1 cellular context compared by ENCODE assay signal in the genomic region with DNA sequence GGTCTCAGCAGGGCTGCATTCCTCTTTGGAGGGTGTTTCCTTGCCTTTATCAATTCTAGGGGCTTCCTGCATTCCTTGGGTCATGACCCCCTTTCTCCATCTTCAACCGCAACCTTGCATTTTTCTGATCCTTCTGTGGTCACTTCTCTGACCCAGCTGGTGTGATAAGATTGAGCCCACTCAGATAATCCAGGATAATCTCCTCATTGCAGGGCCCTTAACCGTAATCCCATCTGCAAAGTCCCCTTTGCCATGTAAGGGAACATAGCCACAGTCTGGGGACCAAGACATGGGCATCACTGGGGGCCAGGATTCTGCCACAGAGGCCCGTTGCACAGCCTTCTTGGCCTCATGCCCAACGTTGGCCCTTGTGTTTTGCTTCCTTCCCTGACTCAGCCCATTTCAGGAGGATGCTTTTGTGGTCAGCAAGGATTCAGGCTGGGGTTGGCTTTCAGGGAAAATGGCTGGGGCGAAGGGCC.
TF ChIP-seq lines count a peak whose summit lies in the region.

No MANE protein-coding gene starts in this region.

TF ChIP-seq in K562, 482 proteins besides CTCF, POLR2A, EP300 and RAD21 (continued from another document and continues in another):
- TF ChIP-seq, protein P1, sequence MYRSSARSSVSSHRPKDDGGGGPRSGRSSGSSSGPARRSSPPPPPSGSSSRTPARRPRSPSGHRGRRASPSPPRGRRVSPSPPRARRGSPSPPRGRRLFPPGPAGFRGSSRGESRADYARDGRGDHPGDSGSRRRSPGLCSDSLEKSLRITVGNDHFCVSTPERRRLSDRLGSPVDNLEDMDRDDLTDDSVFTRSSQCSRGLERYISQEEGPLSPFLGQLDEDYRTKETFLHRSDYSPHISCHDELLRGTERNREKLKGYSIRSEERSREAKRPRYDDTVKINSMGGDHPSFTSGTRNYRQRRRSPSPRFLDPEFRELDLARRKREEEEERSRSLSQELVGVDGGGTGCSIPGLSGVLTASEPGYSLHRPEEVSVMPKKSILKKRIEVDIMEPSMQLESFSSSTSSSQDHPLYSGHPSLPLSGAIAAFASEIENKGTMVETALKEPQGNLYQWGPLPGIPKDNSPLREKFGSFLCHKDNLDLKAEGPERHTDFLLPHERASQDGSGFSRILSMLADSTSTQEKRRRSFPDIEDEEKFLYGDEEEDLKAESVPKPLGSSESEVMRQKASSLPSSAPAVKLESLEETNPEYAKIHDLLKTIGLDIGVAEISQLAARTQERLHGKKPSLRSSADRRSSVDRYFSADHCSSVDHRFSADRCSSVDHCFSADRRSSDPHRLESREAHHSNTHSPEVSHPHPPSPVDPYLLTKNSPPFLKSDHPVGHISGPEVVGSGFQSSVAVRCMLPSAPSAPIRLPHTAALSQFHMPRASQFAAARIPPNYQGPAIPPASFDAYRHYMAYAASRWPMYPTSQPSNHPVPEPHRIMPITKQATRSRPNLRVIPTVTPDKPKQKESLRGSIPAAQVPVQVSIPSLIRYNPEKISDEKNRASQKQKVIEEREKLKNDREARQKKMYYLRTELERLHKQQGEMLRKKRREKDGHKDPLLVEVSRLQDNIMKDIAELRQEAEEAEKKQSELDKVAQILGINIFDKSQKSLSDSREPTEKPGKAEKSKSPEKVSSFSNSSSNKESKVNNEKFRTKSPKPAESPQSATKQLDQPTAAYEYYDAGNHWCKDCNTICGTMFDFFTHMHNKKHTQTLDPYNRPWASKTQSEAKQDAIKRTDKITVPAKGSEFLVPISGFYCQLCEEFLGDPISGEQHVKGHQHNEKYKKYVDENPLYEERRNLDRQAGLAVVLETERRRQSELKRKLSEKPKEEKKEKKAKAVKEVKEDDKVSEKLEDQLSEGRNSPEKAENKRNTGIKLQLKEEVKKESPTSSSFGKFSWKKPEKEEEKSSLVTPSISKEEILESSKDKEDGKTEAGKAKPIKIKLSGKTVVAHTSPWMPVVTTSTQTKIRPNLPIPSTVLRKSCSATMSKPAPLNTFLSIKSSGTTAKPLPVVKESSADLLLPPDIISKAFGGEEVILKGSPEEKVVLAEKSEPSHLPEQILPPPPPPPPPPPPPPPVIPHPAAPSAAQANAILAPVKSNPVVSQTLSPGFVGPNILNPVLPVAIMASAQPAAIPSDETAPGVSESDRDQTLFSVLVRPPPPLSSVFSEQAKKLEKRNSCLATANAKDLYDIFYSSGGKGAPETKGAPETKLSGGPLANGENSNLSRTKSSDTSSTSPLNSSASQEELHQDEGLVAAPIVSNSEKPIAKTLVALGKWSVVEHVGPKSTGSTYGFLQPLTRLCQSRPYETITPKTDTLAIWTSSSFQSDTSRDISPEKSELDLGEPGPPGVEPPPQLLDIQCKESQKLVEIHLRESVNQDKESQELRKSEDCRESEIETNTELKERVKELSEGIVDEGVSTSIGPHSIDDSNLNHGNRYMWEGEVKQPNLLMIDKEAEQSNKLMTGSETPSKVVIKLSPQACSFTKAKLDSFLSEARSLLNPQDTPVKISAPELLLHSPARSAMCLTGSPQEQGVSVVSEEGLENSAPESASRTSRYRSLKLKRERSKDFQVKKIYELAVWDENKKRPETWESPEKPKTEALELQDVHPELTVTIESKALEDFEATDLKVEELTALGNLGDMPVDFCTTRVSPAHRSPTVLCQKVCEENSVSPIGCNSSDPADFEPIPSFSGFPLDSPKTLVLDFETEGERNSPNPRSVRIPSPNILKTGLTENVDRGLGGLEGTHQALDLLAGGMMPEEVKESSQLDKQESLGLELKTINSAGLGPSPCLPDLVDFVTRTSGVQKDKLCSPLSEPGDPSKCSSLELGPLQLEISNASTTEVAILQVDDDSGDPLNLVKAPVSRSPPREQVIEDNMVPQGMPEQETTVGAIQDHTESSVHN (IDR thresholded peaks at IDR 0.05; ENCODE audit: borderline replicate concordance in 1 of 2, low read depth in 1 of 2) = peak in 1 of 2 experiments; percentile 66; a peak in 1 of 4 replicates
- TF ChIP-seq MED1 (CRISPR knock-in tag; IDR thresholded peaks at IDR 0.05; ENCODE audit: borderline replicate concordance) (no peak), HDAC3 (IDR thresholded peaks at IDR 0.05; ENCODE audit: borderline replicate concordance, partially characterized antibody) (peak; percentile 89), HDAC2 (IDR thresholded peaks at IDR 0.05) (peak; percentile 99), ZNF184 (CRISPR knock-in tag; IDR thresholded peaks at IDR 0.05) (no peak), ZKSCAN1 (IDR thresholded peaks at IDR 0.05; ENCODE audit: low read depth, low read length) (no peak), GATAD2B (IDR thresholded peaks at IDR 0.05; ENCODE audit: borderline replicate concordance) (no peak), SIN3A (IDR thresholded peaks at IDR 0.05; ENCODE audit: borderline replicate concordance in 2 of 2, control insufficient read depth in 1 of 2, low read depth in 2 of 2, low read length in 2 of 2) (no peak), MTA1 (IDR thresholded peaks at IDR 0.05; ENCODE audit: borderline replicate concordance) (peak; percentile 59; the same call in 1 of the 2 replicates), SMC3 (conservative IDR thresholded peaks at IDR 0.05; ENCODE audit: insufficient read depth, low read depth, low read length) (no peak), NFRKB (IDR thresholded peaks at IDR 0.05; ENCODE audit: low read depth) (no peak), CXXC5 (CRISPR knock-in tag; IDR thresholded peaks at IDR 0.05) (peak; percentile 79), TAF1 (IDR thresholded peaks at IDR 0.05; ENCODE audit: control insufficient read depth, extremely low read depth, insufficient read depth, low read length, severe bottlenecking) (no peak), PML (IDR thresholded peaks at IDR 0.05; ENCODE audit: low read length) (peak; percentile 98), KLF16 (IDR thresholded peaks at IDR 0.05) (peak; percentile 97), ZNF444 (CRISPR knock-in tag; IDR thresholded peaks at IDR 0.05) (no peak), ETV5 (CRISPR knock-in tag; IDR thresholded peaks at IDR 0.05; ENCODE audit: low read depth) (0 out of 2 replicates have a peak, but pooled peaks have one; percentile 65), TCFL5 (CRISPR knock-in tag; conservative IDR thresholded peaks at IDR 0.05) (0 out of 2 replicates have a peak, but pooled peaks have one; percentile 35), RBM17 (IDR thresholded peaks at IDR 0.05; ENCODE audit: borderline replicate concordance, low read depth, low read length) (no peak), ELF1 (tag; IDR thresholded peaks at IDR 0.05) (peak; percentile 71), TARDBP (IDR thresholded peaks at IDR 0.05) (no peak; the same call in 1 of the 2 replicates), ZNF274 (IDR thresholded peaks at IDR 0.05; ENCODE audit: borderline replicate concordance, low read depth, low read length) (no peak), ZNF316 (IDR thresholded peaks at IDR 0.05) (peak; percentile 70), HNRNPLL (IDR thresholded peaks at IDR 0.05; ENCODE audit: low read depth, low read length, poor library complexity, severe bottlenecking) (no peak), EGR1 (conservative IDR thresholded peaks at IDR 0.05) (peak; percentile 72), EP400 (IDR thresholded peaks at IDR 0.05) (no peak), ZBTB8A (IDR thresholded peaks at IDR 0.05; ENCODE audit: partially characterized antibody) (no peak), SRSF1 (IDR thresholded peaks at IDR 0.05; ENCODE audit: low read depth, low read length) (no peak), SRSF3 (IDR thresholded peaks at IDR 0.05; ENCODE audit: insufficient read depth, low read length) (no peak), EHMT2 (IDR thresholded peaks at IDR 0.05) (no peak), SLC30A9 (CRISPR knock-in tag; IDR thresholded peaks at IDR 0.05) (no peak), ZNF699 (CRISPR knock-in tag; IDR thresholded peaks at IDR 0.05; ENCODE audit: insufficient replicate concordance) (no peak), SMARCB1 (IDR thresholded peaks at IDR 0.05; ENCODE audit: insufficient read length, low read depth) (no peak), ZNF174 (CRISPR knock-in tag; IDR thresholded peaks at IDR 0.05) (no peak), TCF3 (CRISPR knock-in tag; IDR thresholded peaks at IDR 0.05) (peak; percentile 98), NR2C2 (CRISPR knock-in tag; IDR thresholded peaks at IDR 0.05) (no peak), NR2C2 (tag; IDR thresholded peaks at IDR 0.05) (peak; percentile 64), NFE2 (IDR thresholded peaks at IDR 0.05; ENCODE audit: low read depth) (peak; percentile 58; the same call in 1 of the 2 replicates)
- TF ChIP-seq, protein P2, sequence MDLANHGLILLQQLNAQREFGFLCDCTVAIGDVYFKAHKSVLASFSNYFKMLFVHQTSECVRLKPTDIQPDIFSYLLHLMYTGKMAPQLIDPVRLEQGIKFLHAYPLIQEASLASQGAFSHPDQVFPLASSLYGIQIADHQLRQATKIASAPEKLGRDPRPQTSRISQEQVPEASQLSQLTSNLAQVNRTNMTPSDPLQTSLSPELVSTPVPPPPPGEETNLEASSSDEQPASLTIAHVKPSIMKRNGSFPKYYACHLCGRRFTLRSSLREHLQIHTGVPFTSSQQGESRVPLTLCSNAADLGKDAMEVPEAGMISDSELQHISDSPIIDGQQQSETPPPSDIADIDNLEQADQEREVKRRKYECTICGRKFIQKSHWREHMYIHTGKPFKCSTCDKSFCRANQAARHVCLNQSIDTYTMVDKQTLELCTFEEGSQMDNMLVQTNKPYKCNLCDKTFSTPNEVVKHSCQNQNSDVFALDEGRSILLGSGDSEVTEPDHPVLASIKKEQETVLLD (IDR thresholded peaks at IDR 0.05) = peak; percentile 58; the same call in 1 of the 2 replicates
- TF ChIP-seq, protein P3, sequence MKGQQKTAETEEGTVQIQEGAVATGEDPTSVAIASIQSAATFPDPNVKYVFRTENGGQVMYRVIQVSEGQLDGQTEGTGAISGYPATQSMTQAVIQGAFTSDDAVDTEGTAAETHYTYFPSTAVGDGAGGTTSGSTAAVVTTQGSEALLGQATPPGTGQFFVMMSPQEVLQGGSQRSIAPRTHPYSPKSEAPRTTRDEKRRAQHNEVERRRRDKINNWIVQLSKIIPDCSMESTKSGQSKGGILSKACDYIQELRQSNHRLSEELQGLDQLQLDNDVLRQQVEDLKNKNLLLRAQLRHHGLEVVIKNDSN (CRISPR knock-in tag; IDR thresholded peaks at IDR 0.05) = no peak
- TF ChIP-seq, protein P4, sequence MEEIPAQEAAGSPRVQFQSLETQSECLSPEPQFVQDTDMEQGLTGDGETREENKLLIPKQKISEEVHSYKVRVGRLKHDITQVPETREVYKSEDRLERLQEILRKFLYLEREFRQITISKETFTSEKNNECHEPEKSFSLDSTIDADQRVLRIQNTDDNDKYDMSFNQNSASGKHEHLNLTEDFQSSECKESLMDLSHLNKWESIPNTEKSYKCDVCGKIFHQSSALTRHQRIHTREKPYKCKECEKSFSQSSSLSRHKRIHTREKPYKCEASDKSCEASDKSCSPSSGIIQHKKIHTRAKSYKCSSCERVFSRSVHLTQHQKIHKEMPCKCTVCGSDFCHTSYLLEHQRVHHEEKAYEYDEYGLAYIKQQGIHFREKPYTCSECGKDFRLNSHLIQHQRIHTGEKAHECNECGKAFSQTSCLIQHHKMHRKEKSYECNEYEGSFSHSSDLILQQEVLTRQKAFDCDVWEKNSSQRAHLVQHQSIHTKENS (CRISPR knock-in tag; IDR thresholded peaks at IDR 0.05) = no peak
- TF ChIP-seq, protein P5, sequence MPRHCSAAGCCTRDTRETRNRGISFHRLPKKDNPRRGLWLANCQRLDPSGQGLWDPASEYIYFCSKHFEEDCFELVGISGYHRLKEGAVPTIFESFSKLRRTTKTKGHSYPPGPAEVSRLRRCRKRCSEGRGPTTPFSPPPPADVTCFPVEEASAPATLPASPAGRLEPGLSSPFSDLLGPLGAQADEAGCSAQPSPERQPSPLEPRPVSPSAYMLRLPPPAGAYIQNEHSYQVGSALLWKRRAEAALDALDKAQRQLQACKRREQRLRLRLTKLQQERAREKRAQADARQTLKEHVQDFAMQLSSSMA (CRISPR knock-in tag; IDR thresholded peaks at IDR 0.05) = no peak
- TF ChIP-seq, protein P6, sequence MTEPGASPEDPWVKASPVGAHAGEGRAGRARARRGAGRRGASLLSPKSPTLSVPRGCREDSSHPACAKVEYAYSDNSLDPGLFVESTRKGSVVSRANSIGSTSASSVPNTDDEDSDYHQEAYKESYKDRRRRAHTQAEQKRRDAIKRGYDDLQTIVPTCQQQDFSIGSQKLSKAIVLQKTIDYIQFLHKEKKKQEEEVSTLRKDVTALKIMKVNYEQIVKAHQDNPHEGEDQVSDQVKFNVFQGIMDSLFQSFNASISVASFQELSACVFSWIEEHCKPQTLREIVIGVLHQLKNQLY (CRISPR knock-in tag; conservative IDR thresholded peaks at IDR 0.05) = no peak
- TF ChIP-seq, protein P7, sequence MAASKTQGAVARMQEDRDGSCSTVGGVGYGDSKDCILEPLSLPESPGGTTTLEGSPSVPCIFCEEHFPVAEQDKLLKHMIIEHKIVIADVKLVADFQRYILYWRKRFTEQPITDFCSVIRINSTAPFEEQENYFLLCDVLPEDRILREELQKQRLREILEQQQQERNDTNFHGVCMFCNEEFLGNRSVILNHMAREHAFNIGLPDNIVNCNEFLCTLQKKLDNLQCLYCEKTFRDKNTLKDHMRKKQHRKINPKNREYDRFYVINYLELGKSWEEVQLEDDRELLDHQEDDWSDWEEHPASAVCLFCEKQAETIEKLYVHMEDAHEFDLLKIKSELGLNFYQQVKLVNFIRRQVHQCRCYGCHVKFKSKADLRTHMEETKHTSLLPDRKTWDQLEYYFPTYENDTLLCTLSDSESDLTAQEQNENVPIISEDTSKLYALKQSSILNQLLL (CRISPR knock-in tag; IDR thresholded peaks at IDR 0.05; ENCODE audit: borderline replicate concordance) = no peak
- TF ChIP-seq, protein P8, sequence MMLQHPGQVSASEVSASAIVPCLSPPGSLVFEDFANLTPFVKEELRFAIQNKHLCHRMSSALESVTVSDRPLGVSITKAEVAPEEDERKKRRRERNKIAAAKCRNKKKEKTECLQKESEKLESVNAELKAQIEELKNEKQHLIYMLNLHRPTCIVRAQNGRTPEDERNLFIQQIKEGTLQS (IDR thresholded peaks at IDR 0.05) = peak; percentile 49; the same call in 1 of the 2 replicates
- TF ChIP-seq, protein P8 (CRISPR knock-in tag; conservative IDR thresholded peaks at IDR 0.05) = no peak
